ENCODE assay signal across 12 cellular contexts in the genomic region with DNA sequence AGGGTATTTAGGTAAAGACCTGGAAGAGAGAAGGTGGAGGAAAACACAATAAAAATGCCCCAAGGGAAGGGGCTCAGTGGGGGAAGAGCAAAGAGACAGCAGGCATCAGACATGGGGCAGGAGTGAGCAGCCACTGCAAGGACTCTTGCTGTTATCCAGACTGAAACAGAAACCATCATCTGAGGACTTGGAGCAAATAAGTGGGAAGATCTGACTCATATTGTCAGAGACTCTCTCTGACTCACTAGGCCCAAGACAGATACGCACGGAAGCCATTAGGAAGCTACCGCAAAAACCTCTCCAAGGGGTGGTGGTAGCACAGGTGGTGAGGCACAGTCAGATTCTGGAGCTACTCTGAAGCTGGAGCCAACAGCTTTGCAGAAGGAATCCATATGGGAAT.
DNase-seq lines count a peak whose midpoint lies in the region; ATAC-seq and TF ChIP-seq lines count a peak whose summit lies in the region.
"Had no signal": no experiment of that assay in that cellular context is flagged by ENCODE, and none has a peak within 500 bp of the region (broad histone marks: within the 10 kb centered on the region; RNA-seq: fewer than 3 reads in every experiment).

No MANE protein-coding gene starts in this region.

- H3K36me3 ChIP-seq in right atrium auricular region, result no peaks in the 10 kb centered on the region

- H3K4me1 Mint-ChIP-seq in T-helper 2 cell treated with Interferon-gamma antibody and Interleukin-4, amounts not matched to agents 5 μg/mL and 100 μg/mL, for 36 hours (ENCODE audit: low read depth), result peaks cover 23% of the 10 kb centered on the region

- no peak overlapping the region for H3K4me3 ChIP-seq in fibroblast of the aortic adventitia (ENCODE audit: low read depth, low read length)
- H3K4me3 ChIP-seq in right atrium auricular region, result no peak overlapping the region
- H3K4me3 ChIP-seq: BLaER1 treated with 17β-estradiol and CSF1 and Interleukin-3, amounts not matched to agents 10 nM and 100 nM; body of pancreas had no signal

- DNase-seq in activated T-cell treated with anti-CD3 and anti-CD28 coated beads for 24 hours (ENCODE audit: low read depth) (peak; percentile 38), activated T-cell treated with anti-CD3 and anti-CD28 coated beads for 4 hours (no peak), fibroblast of the aortic adventitia (ENCODE audit: low read depth) (peak; percentile 66), right atrium auricular region (ENCODE audit: low spot score) (no peak), Right ventricle myocardium inferior (ENCODE audit: missing footprints) (no peak)
- peak; percentile 80 for DNase-seq in T-helper 2 cell treated with Interferon-gamma antibody and Interleukin-4, amounts not matched to agents 5 μg/mL and 100 μg/mL, for 36 hours (ENCODE audit: low spot score)
- peak; percentile 56 for DNase-seq in stimulated activated naive CD8-positive, alpha-beta T cell treated with anti-CD3 and anti-CD28 coated beads, Interleukin-15, Interleukin-2, amounts not matched to agents 100 U/mL and 50 U/mL, for 24 hours
- DNase-seq: body of pancreas, retina had no signal

- H3K27me3 Mint-ChIP-seq in T-helper 2 cell treated with Interferon-gamma antibody and Interleukin-4, amounts not matched to agents 5 μg/mL and 100 μg/mL, for 36 hours (ENCODE audit: low read depth), result no peaks in the 10 kb centered on the region
- H3K27me3 Mint-ChIP-seq: IgD-negative memory B cell had no signal

- no peak overlapping the region for H3K27ac Mint-ChIP-seq in T-helper 2 cell treated with Interferon-gamma antibody and Interleukin-4, amounts not matched to agents 5 μg/mL and 100 μg/mL, for 36 hours
- H3K27ac Mint-ChIP-seq: IgD-negative memory B cell had no signal

- H3K27ac ChIP-seq in right atrium auricular region, result no peak overlapping the region
- H3K27ac ChIP-seq: BLaER1 treated with 17β-estradiol and CSF1 and Interleukin-3, amounts not matched to agents 10 nM and 100 nM; body of pancreas had no signal

- peak; percentile 95 for ATAC-seq in stimulated activated naive CD8-positive, alpha-beta T cell treated with anti-CD3 and anti-CD28 coated beads, Interleukin-15, Interleukin-2, amounts not matched to agents 100 U/mL and 50 U/mL, for 24 hours
- ATAC-seq in GM21619 (IDR thresholded peaks at IDR 0.05; ENCODE audit: unreplicated experiment) (no peak), Right ventricle myocardium inferior (no peak)
- ATAC-seq: body of pancreas had no signal

- intact Hi-C loops in Right ventricle myocardium inferior (cut with DNase I), result no loop called here

- no peaks in the 10 kb centered on the region for H3K27me3 ChIP-seq in right atrium auricular region
- H3K27me3 ChIP-seq: BLaER1 treated with 17β-estradiol and CSF1 and Interleukin-3, amounts not matched to agents 10 nM and 100 nM; body of pancreas had no signal

- H3K36me3 Mint-ChIP-seq in T-helper 2 cell treated with Interferon-gamma antibody and Interleukin-4, amounts not matched to agents 5 μg/mL and 100 μg/mL, for 36 hours (ENCODE audit: low read depth), result peaks cover 27% of the 10 kb centered on the region

- H3K4me3 Mint-ChIP-seq in T-helper 2 cell treated with Interferon-gamma antibody and Interleukin-4, amounts not matched to agents 5 μg/mL and 100 μg/mL, for 36 hours, result no peak overlapping the region
- H3K4me3 Mint-ChIP-seq: IgD-negative memory B cell had no signal

- TF ChIP-seq CTCF in fibroblast of the aortic adventitia (IDR thresholded peaks at IDR 0.05; ENCODE audit: insufficient read depth, low read length), result no peak
- TF ChIP-seq CTCF in right atrium auricular region (IDR thresholded peaks at IDR 0.05), result no peak

- no peaks in the 10 kb centered on the region for H3K4me1 ChIP-seq in right atrium auricular region
- H3K4me1 ChIP-seq: body of pancreas had no signal

- H3K9me3 Mint-ChIP-seq in T-helper 2 cell treated with Interferon-gamma antibody and Interleukin-4, amounts not matched to agents 5 μg/mL and 100 μg/mL, for 36 hours, result no peaks in the 10 kb centered on the region
- H3K9me3 Mint-ChIP-seq: IgD-negative memory B cell had no signal

- no peaks in the 10 kb centered on the region for H3K9me3 ChIP-seq in right atrium auricular region
- H3K9me3 ChIP-seq: BLaER1 treated with 17β-estradiol and CSF1 and Interleukin-3, amounts not matched to agents 10 nM and 100 nM; body of pancreas had no signal

Comparison
In these comparisons a context has a peak if more than half of its experiments do, and no peak if none do; other contexts are left out.
1. DNase-seq: peak in activated T-cell treated with anti-CD3 and anti-CD28 coated beads for 24 hours (single experiment), T-helper 2 cell treated with Interferon-gamma antibody and Interleukin-4, amounts not matched to agents 5 μg/mL and 100 μg/mL, for 36 hours (single experiment), fibroblast of the aortic adventitia (single experiment) and stimulated activated naive CD8-positive, alpha-beta T cell treated with anti-CD3 and anti-CD28 coated beads, Interleukin-15, Interleukin-2, amounts not matched to agents 100 U/mL and 50 U/mL, for 24 hours (single experiment); none in activated T-cell treated with anti-CD3 and anti-CD28 coated beads for 4 hours (single experiment), right atrium auricular region (single experiment) and Right ventricle myocardium inferior (single experiment).